ENCODE assay signal across 20 cellular contexts in the genomic region with DNA sequence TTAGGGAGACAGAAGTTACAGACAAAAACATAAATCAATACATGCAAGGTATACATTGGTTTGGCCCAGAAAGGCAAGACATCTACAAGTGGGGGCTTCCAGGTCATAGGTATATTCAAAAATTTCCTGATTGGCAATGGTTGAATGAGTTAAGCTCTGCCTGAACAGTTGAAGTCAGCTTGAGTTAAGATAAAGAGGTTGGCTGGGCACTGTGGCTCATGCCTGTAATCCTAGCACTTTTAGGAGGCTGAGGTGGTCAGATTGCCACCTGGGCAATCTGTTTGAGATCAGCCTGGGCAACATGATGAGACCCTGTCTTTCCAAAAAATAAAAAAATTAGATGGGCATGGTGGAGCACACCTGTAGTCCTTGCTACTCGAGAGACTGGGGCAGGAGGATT. TPM values are rescaled to one million over a fixed set of nuclear protein-coding genes. Genes with fewer than 3 reads are reported as not detected.
DNase-seq lines count a peak whose midpoint lies in the region; ATAC-seq and TF ChIP-seq lines count a peak whose summit lies in the region.
"Had no signal": no experiment of that assay in that cellular context is flagged by ENCODE, and none has a peak within 500 bp of the region (broad histone marks: within the 10 kb centered on the region; RNA-seq: fewer than 3 reads in every experiment).

No MANE protein-coding gene starts in this region.

- H3K9me3 ChIP-seq in PC-9 (ENCODE audit: insufficient read depth, low read depth) (peaks cover 6% of the 10 kb centered on the region; the same call in 1 of the 2 replicates), aorta (ENCODE audit: control insufficient read depth, low read length) (peaks cover 2% of the 10 kb centered on the region)
- H3K9me3 ChIP-seq: BE2C had no signal

- H3F3A ChIP-seq in PC-9 (ENCODE audit: insufficient read depth, low read depth) = peaks cover 16% of the 10 kb centered on the region; the same call in 1 of the 2 replicates

- no peak for DNase-seq in PC-9
- peak; percentile 22 for DNase-seq in amniotic epithelial cell (ENCODE audit: low read depth)
- DNase-seq in epithelial cell of prostate (ENCODE audit: low read depth, low spot score) = no peak
- no peak for DNase-seq in aorta
- no peak for DNase-seq in activated CD4-positive, alpha-beta T cell treated with anti-CD3 and anti-CD28 coated beads, Interleukin-2, amount 50 U/mL, for 48 hours
- DNase-seq in HT-29 (ENCODE audit: low spot score) = no peak
- DNase-seq: ACHN; BE2C; C1 segment of cervical spinal cord; CD4-positive, CD25-positive, alpha-beta regulatory T cell; CD8-positive, alpha-beta memory T cell; COR-L47; DMS 273 treated with DMSO at 0.1 percent for 48 hours; DMS53; DND-41; HCEC 1CT; IMR-90 had no signal

- CTCF ChIA-PET in PC-9 (lab: Charles Lee) = no interaction called here

- POLR2A ChIA-PET in PC-9 (lab: Charles Lee; ENCODE audit: unreplicated experiment) = interaction anchor here (0.6 kb wide), 1 partner anchor 25 kb away, joined by 3 read pairs; no protein-coding TSS in a partner anchor

- H4K20me1 ChIP-seq in PC-9 (ENCODE audit: insufficient read depth) = no peaks in the 10 kb centered on the region

- H3K27me3 ChIP-seq in PC-9 (ENCODE audit: insufficient read depth, low read depth) (no peaks in the 10 kb centered on the region), aorta (ENCODE audit: control insufficient read depth in 1 of 2, insufficient read depth in 2 of 2, low read length in 1 of 2) (no peaks in the 10 kb centered on the region)
- H3K27me3 ChIP-seq: BE2C had no signal

- no peak overlapping the region for H2AFZ ChIP-seq in PC-9
- H2AFZ ChIP-seq: GM23338 had no signal

- H3K36me3 ChIP-seq in PC-9 (ENCODE audit: low read depth) (no peaks in the 10 kb centered on the region), aorta (ENCODE audit: control insufficient read depth in 1 of 2, insufficient read depth in 2 of 2, low read length in 1 of 2) (no peaks in the 10 kb centered on the region)
- H3K36me3 ChIP-seq: BE2C had no signal

- TF ChIP-seq CTCF in PC-9 (conservative IDR thresholded peaks at IDR 0.05) = no peak

- no peak overlapping the region for H3K4me2 ChIP-seq in PC-9
- H3K4me2 ChIP-seq: GM23338 had no signal

- H3K9me2 ChIP-seq in PC-9 (ENCODE audit: insufficient read depth) = no peaks in the 10 kb centered on the region; the same call in 1 of the 2 replicates

- intact Hi-C loops in PC-9 (cut with micrococcal nuclease; ENCODE audit: unreplicated experiment) = no loop called here
- intact Hi-C loops in aorta (cut with DNase I) = no loop called here

- 96 to 100% methylated on average over 1 of the region's 1 CpG for WGBS in aorta, 2 donors

- H3K27ac ChIP-seq in PC-9 (peak overlapping the region; percentile 2; the same call in 1 of the 2 replicates), epithelial cell of prostate (peak overlapping the region; percentile 21), aorta (ENCODE audit: low read depth in 1 of 2, low read length in 2 of 2) (no peak overlapping the region)
- H3K27ac ChIP-seq: HL-60 had no signal

- ATAC-seq in aorta (ENCODE audit: low FRiP score) = no peak
- ATAC-seq in GM18867 (IDR thresholded peaks at IDR 0.05; ENCODE audit: unreplicated experiment) = no peak
- ATAC-seq: GM23338 had no signal

- peaks cover 56% of the 10 kb centered on the region for H3K4me1 ChIP-seq in PC-9 (replicated peaks; ENCODE audit: insufficient read depth)
- H3K4me1 ChIP-seq in aorta (ENCODE audit: control insufficient read depth in 1 of 2, insufficient read depth in 2 of 2, low read length in 2 of 2) = no peaks in the 10 kb centered on the region
- H3K4me1 ChIP-seq: BE2C had no signal

- H3K4me3 ChIP-seq in PC-9 (no peak overlapping the region), aorta (ENCODE audit: low read length in 2 of 2) (no peak overlapping the region)
- H3K4me3 ChIP-seq: GM23338 had no signal

- no TSS peak for BruUV-seq in PC-9 (replicated peaks; lab: Mats Ljungman, UMichigan)

- H3K79me2 ChIP-seq in PC-9 (ENCODE audit: low read depth) = no peaks in the 10 kb centered on the region

RNA-seq across cellular contexts. Expression of a gene that starts 16.3 kb away (rescaled TPM):
- total RNA-seq in PC-9 (2021) (5.5 and 9.0 TPM in 2 replicates), aorta (1 to 10 TPM in 1 of 2 donors, under 1 TPM in 1; 0.62 to 2.9 TPM)
- polyA plus RNA-seq in aorta = not detected
- total RNA-seq in HT-29 (2014; rRNA removed; shearing (Covaris generic)) = 0.26 and 0.53 TPM in 2 replicates
- total RNA-seq: CD4-positive, CD25-positive, alpha-beta regulatory T cell; CD8-positive, alpha-beta memory T cell; IMR-90 had no signal
- polyA plus RNA-seq: CD4-positive, CD25-positive, alpha-beta regulatory T cell; CD8-positive, alpha-beta memory T cell; IMR-90 had no signal

Comparison
In these comparisons a context has a peak if more than half of its experiments do, and no peak if none do; other contexts are left out.
1. H3K27ac ChIP-seq: peak in PC-9 (single experiment) and epithelial cell of prostate (single experiment); none in aorta (0 of 2).